18 cellular contexts compared by ENCODE assay signal in genomic region chr1:77951328-77951727, GRCh38. TPM values are rescaled to one million over a fixed set of nuclear protein-coding genes. Genes with fewer than 3 reads are reported as not detected.
DNase-seq lines count a peak whose midpoint lies in the region; ATAC-seq, FAIRE-seq and TF ChIP-seq lines count a peak whose summit lies in the region.
"Had no signal": no experiment of that assay in that cellular context is flagged by ENCODE, and none has a peak within 500 bp of the region (broad histone marks: within the 10 kb centered on the region; RNA-seq: fewer than 3 reads in every experiment).

No MANE protein-coding gene starts in this region.

- no peak for TF ChIP-seq POLR2A in GM12878 (IDR thresholded peaks at IDR 0.05; ENCODE audit: low read depth, low read length)

- H3K79me2 ChIP-seq in GM12878 (ENCODE audit: control insufficient read depth, insufficient read depth, low read length), result peaks cover 6% of the 10 kb centered on the region

- peak overlapping the region; percentile 7; the same call in 1 of the 2 replicates for H3K4me2 ChIP-seq in GM12878 (ENCODE audit: control insufficient read depth, insufficient read depth)

- H3K9me3 Mint-ChIP-seq in natural killer cell, result no peaks in the 10 kb centered on the region
- H3K9me3 Mint-ChIP-seq in natural killer cell treated with Interleukin-12 subunit alpha and Interleukin-12 subunit beta and Interleukin-15 and Interleukin-18, amount 100 ng/mL, for 72 hours, result no peaks in the 10 kb centered on the region

- H3K27ac ChIP-seq in GM12878 (ENCODE audit: control insufficient read depth, insufficient read depth) (no peak overlapping the region), WERI-Rb-1 (no peak overlapping the region)
- H3K27ac ChIP-seq: esophagus muscularis mucosa had no signal

- peaks cover 33 to 40% of the 10 kb centered on the region in 2 donors for H3K4me1 Mint-ChIP-seq in natural killer cell
- peaks cover 17 to 24% of the 10 kb centered on the region in 2 donors for H3K4me1 Mint-ChIP-seq in natural killer cell treated with Interleukin-12 subunit alpha and Interleukin-12 subunit beta and Interleukin-15 and Interleukin-18, amount 100 ng/mL, for 72 hours (ENCODE audit: low read depth in 2 of 2)

- H3K27ac Mint-ChIP-seq in natural killer cell, result peak overlapping the region; percentile 47 to 61
- peak overlapping the region in 1 of 2 donors; percentile 0 for H3K27ac Mint-ChIP-seq in natural killer cell treated with Interleukin-12 subunit alpha and Interleukin-12 subunit beta and Interleukin-15 and Interleukin-18, amount 100 ng/mL, for 72 hours

- WGBS in GM12878 (ENCODE audit: insufficient coverage, insufficient replicate concordance, low lambda C conversion rate, missing lambda C conversion rate), result 95% methylated on average over 1 of the region's 1 CpG

- CTCF ChIA-PET in GM12878 (lab: Yijun Ruan, JAX), result no interaction called here

- no peak overlapping the region for H2AFZ ChIP-seq in GM12878 (ENCODE audit: control insufficient read depth, low read depth, low read length)

- H4K20me1 ChIP-seq in GM12878 (ENCODE audit: control insufficient read depth, insufficient read depth), result no peaks in the 10 kb centered on the region

- no TSS peak for BruUV-seq in GM12878 (replicated peaks; lab: Mats Ljungman, UMichigan)

- no peak for TF ChIP-seq EP300 in GM12878 (IDR thresholded peaks at IDR 0.05; ENCODE audit: borderline replicate concordance in 1 of 2, control insufficient read depth in 1 of 2, low read depth in 2 of 2, low read length in 2 of 2)

- DNase-seq in natural killer cell (no peak), GM12878 (ENCODE audit: low read depth, low spot score) (no peak), WERI-Rb-1 (no peak), NCI-H226 (no peak)
- DNase-seq in natural killer cell treated with Interleukin-12 subunit alpha and Interleukin-12 subunit beta and Interleukin-15 and Interleukin-18, amount 100 ng/mL, for 72 hours (ENCODE audit: low spot score), result no peak
- DNase-seq: amygdala; central memory CD4-positive, alpha-beta T cell; GF-D8; NCI-H1417; NCI-H2171; NCI-H82; stimulated activated CD4-positive, alpha-beta T cell treated with anti-CD3 and anti-CD28 coated beads, Interleukin-2, amount 100 ng/mL, for 24 hours; T1000 had no signal

- H3K36me3 ChIP-seq in GM12878 (ENCODE audit: control insufficient read depth in 2 of 2, insufficient read depth in 2 of 2, low read length in 1 of 2), result peaks cover 2 to 40% of the 10 kb centered on the region in 2 experiments
- H3K36me3 ChIP-seq in WERI-Rb-1, result peaks cover 94% of the 10 kb centered on the region

- FAIRE-seq in GM12878 (lab: Jason Lieb, UNC), result peak; percentile 62
- FAIRE-seq: urothelium cell line had no signal

- POLR2A ChIA-PET in GM12878 (lab: Charles Lee), result interaction anchor here (0.6 to 1.4 kb wide), 2 partner anchors 13 to 41 kb away, joined by 3 read pairs; no protein-coding TSS in a partner anchor

- SMC1A ChIA-PET in GM12878 (lab: Charles Lee; ENCODE audit: uncharacterized antibody, unreplicated experiment), result interaction anchor here (1.0 to 2.1 kb wide), 3 partner anchors 13 to 24 kb away, joined by 3 to 7 read pairs (median 3); no protein-coding TSS in a partner anchor

- H3K27me3 ChIP-seq in GM12878 (replicated peaks in 1 of 2; ENCODE audit: control insufficient read depth in 2 of 2, insufficient read depth in 2 of 2, low read length in 1 of 2) (no peaks in the 10 kb centered on the region), WERI-Rb-1 (ENCODE audit: insufficient read depth, low read depth, severe bottlenecking) (no peaks in the 10 kb centered on the region)
- H3K27me3 ChIP-seq: esophagus muscularis mucosa had no signal

- ATAC-seq in natural killer cell, result no peak
- ATAC-seq in natural killer cell treated with Interleukin-12 subunit alpha and Interleukin-12 subunit beta and Interleukin-15 and Interleukin-18, amount 100 ng/mL, for 72 hours, result no peak
- ATAC-seq in HG03280 (IDR thresholded peaks at IDR 0.05; ENCODE audit: unreplicated experiment), result peak; percentile 11
- ATAC-seq in GM12878, result peak; percentile 19; the same call in 2 of the 3 replicates
- ATAC-seq in GM19455 (IDR thresholded peaks at IDR 0.05; ENCODE audit: unreplicated experiment), result no peak
- ATAC-seq: Panc1 had no signal

- H3K9me3 ChIP-seq in GM12878 (replicated peaks; ENCODE audit: control insufficient read depth, insufficient read depth, low read length) (no peaks in the 10 kb centered on the region), WERI-Rb-1 (ENCODE audit: severe bottlenecking) (no peaks in the 10 kb centered on the region)
- H3K9me3 ChIP-seq: esophagus muscularis mucosa had no signal

- H3K36me3 Mint-ChIP-seq in natural killer cell, result peaks cover 19% of the 10 kb centered on the region
- H3K36me3 Mint-ChIP-seq in natural killer cell treated with Interleukin-12 subunit alpha and Interleukin-12 subunit beta and Interleukin-15 and Interleukin-18, amount 100 ng/mL, for 72 hours, result peaks cover 17% of the 10 kb centered on the region

- in situ Hi-C loops in GM12878 (cut with MboI), result no loop called here

- peaks cover 16% of the 10 kb centered on the region for H3K4me1 ChIP-seq in GM12878 (ENCODE audit: control insufficient read depth, insufficient read depth, low read length)

- no peak for TF ChIP-seq RAD21 in GM12878 (IDR thresholded peaks at IDR 0.05; ENCODE audit: insufficient read depth, low read depth, low read length)

- RAD21 ChIA-PET in GM12878 (lab: Charles Lee; ENCODE audit: unreplicated experiment), result no interaction called here

- no peaks in the 10 kb centered on the region for H3K27me3 Mint-ChIP-seq in natural killer cell (ENCODE audit: low read depth in 2 of 2)
- no peaks in the 10 kb centered on the region for H3K27me3 Mint-ChIP-seq in natural killer cell treated with Interleukin-12 subunit alpha and Interleukin-12 subunit beta and Interleukin-15 and Interleukin-18, amount 100 ng/mL, for 72 hours

- no peak overlapping the region for H3K9ac ChIP-seq in GM12878 (ENCODE audit: control insufficient read depth, insufficient read depth, low read length)

- intact Hi-C loops in natural killer cell (cut with micrococcal nuclease) (no loop called here), GM12878 (cut with micrococcal nuclease; ENCODE audit: unreplicated experiment) (loop anchor here (2.0 kb wide), 1 partner anchor 15 kb away; no protein-coding TSS in a partner anchor)

- H3K4me3 ChIP-seq in GM12878 (no peak overlapping the region), WERI-Rb-1 (ENCODE audit: low read depth, low read length) (no peak overlapping the region)
- H3K4me3 ChIP-seq: esophagus muscularis mucosa had no signal

- H3K4me3 Mint-ChIP-seq in natural killer cell, result no peak overlapping the region
- no peak overlapping the region for H3K4me3 Mint-ChIP-seq in natural killer cell treated with Interleukin-12 subunit alpha and Interleukin-12 subunit beta and Interleukin-15 and Interleukin-18, amount 100 ng/mL, for 72 hours

- TF ChIP-seq CTCF in natural killer cell (IDR thresholded peaks at IDR 0.05), result no peak
- TF ChIP-seq CTCF in GM12878 (IDR thresholded peaks at IDR 0.05 in 2 of 3, conservative IDR thresholded peaks at IDR 0.05 in 1 of 3; ENCODE audit: control insufficient read depth in 2 of 3, extremely low read depth in 1 of 3, insufficient read depth in 1 of 3, low read depth in 3 of 3, low read length in 3 of 3), result no peak
- TF ChIP-seq CTCF in WERI-Rb-1 (IDR thresholded peaks at IDR 0.05; ENCODE audit: low read depth, low read length), result no peak

TF ChIP-seq in GM12878, 131 proteins besides CTCF, POLR2A, EP300 and RAD21:
- TF ChIP-seq BRCA1 (IDR thresholded peaks at IDR 0.05; ENCODE audit: low read depth, low read length) (no peak), POLR2AphosphoS5 (IDR thresholded peaks at IDR 0.05; ENCODE audit: low read length) (peak; percentile 20; the same call in 1 of the 2 replicates)

RNA-seq across cellular contexts. Expression of gene FUBP1, which starts 27.5 kb away (rescaled TPM):
- total RNA-seq in natural killer cell (100 to 1,000 TPM; 247 to 285 (median 249) TPM), GM12878 (2014; rRNA removed) (186 and 207 TPM in 2 replicates), GM12878 (2014; rRNA removed; fragmentation: Illumina TruSeq; extraction: Trizol) (244 and 247 TPM in 2 replicates), GM12878 (2021) (184 and 196 TPM in 2 replicates)
- total RNA-seq in natural killer cell treated with Interleukin-12 subunit alpha and Interleukin-12 subunit beta and Interleukin-15 and Interleukin-18, amount 100 ng/mL, for 72 hours, result 100 to 1,000 TPM; 181 to 204 TPM
- total RNA-seq in GM12878 (2013; cell fraction: nucleolus; rRNA removed), result 1,069 and 1,115 TPM in 2 replicates
- 100 TPM for polyA plus RNA-seq in GM12878 (2011; ENCODE audit: low read depth)
- polyA plus RNA-seq in GM12878 (2011; rRNA removed) (343 and 471 TPM in 2 replicates), GM12878 (2014; fragmentation: Illumina TruSeq; extraction: Trizol) (209 and 221 TPM in 2 replicates), GM12878 (2014; fragmentation: Nextera tagmentation; extraction: Ambion mirVana) (100 to 1,000 TPM; 110 to 114 TPM), GM12878 (2014; rRNA removed) (219 and 248 TPM in 2 replicates), GM12878 (2016; fragmentation: Nextera tagmentation; extraction: Ambion mirVana) (100 to 1,000 TPM; 136 to 142 TPM)
- 135 and 172 TPM in 2 replicates for polyA plus RNA-seq in GM12878 (2011; cell fraction: cytosol; rRNA removed)
- polyA plus RNA-seq in GM12878 (2011; cell fraction: nucleus; rRNA removed), result 1,076 and 1,106 TPM in 2 replicates
- 110 and 134 TPM in 2 replicates for polyA plus RNA-seq in GM12878 (2012)
- polyA minus RNA-seq in GM12878 (2011; rRNA and poly(A)+ RNA removed), result 206 and 246 TPM in 2 replicates
- 89.7 and 89.8 TPM in 2 replicates for polyA minus RNA-seq in GM12878 (2011; cell fraction: cytosol; rRNA and poly(A)+ RNA removed)
- 400 and 534 TPM in 2 replicates for polyA minus RNA-seq in GM12878 (2011; cell fraction: nucleus; rRNA and poly(A)+ RNA removed)

RNA-seq across cellular contexts. Expression of gene DNAJB4, which starts 53.4 kb away (rescaled TPM):
- 10 to 100 TPM; 26.8 to 30.7 (median 28.2) TPM for total RNA-seq in natural killer cell
- total RNA-seq in natural killer cell treated with Interleukin-12 subunit alpha and Interleukin-12 subunit beta and Interleukin-15 and Interleukin-18, amount 100 ng/mL, for 72 hours, result 10 to 100 TPM in 1 of 2 donors, 1 to 10 TPM in 1; 8.9 to 13.2 TPM
- 19.7 and 20.8 TPM in 2 replicates for total RNA-seq in GM12878 (2013; cell fraction: nucleolus; rRNA removed)
- 5.3 and 6.9 TPM in 2 replicates for total RNA-seq in GM12878 (2014; rRNA removed)
- 6.2 and 6.5 TPM in 2 replicates for total RNA-seq in GM12878 (2014; rRNA removed; fragmentation: Illumina TruSeq; extraction: Trizol)
- 7.3 and 7.6 TPM in 2 replicates for total RNA-seq in GM12878 (2021)
- 1.5 TPM for polyA plus RNA-seq in GM12878 (2011; ENCODE audit: low read depth)
- 6.6 and 13.6 TPM in 2 replicates for polyA plus RNA-seq in GM12878 (2011; rRNA removed)
- polyA plus RNA-seq in GM12878 (2011; cell fraction: cytosol; rRNA removed), result 2.0 TPM in 2 replicates
- polyA plus RNA-seq in GM12878 (2011; cell fraction: nucleus; rRNA removed), result 6.0 and 6.3 TPM in 2 replicates
- polyA plus RNA-seq in GM12878 (2012), result 4.4 and 7.0 TPM in 2 replicates
- polyA plus RNA-seq in GM12878 (2014; fragmentation: Illumina TruSeq; extraction: Trizol), result 6.5 and 8.8 TPM in 2 replicates
- 1 to 10 TPM; 3.8 to 5.1 TPM for polyA plus RNA-seq in GM12878 (2014; fragmentation: Nextera tagmentation; extraction: Ambion mirVana)
- 5.9 and 8.1 TPM in 2 replicates for polyA plus RNA-seq in GM12878 (2014; rRNA removed)
- polyA plus RNA-seq in GM12878 (2016; fragmentation: Nextera tagmentation; extraction: Ambion mirVana), result 10 to 100 TPM; 10.1 to 10.5 TPM
- polyA minus RNA-seq in GM12878 (2011; rRNA and poly(A)+ RNA removed), result 5.0 and 7.6 TPM in 2 replicates
- polyA minus RNA-seq in GM12878 (2011; cell fraction: cytosol; rRNA and poly(A)+ RNA removed), result 1.9 and 2.7 TPM in 2 replicates
- polyA minus RNA-seq in GM12878 (2011; cell fraction: nucleus; rRNA and poly(A)+ RNA removed), result 6.5 and 15.7 TPM in 2 replicates

Comparison
In these comparisons a context has a peak if more than half of its experiments do, and no peak if none do; other contexts are left out.
1. ATAC-seq: peak in HG03280 (single experiment) and GM12878 (single experiment); none in natural killer cell (0 of 3), natural killer cell treated with Interleukin-12 subunit alpha and Interleukin-12 subunit beta and Interleukin-15 and Interleukin-18, amount 100 ng/mL, for 72 hours (0 of 2) and GM19455 (single experiment).